Comparison of ENCODE assay signal across 9 cellular contexts in the genomic region with DNA sequence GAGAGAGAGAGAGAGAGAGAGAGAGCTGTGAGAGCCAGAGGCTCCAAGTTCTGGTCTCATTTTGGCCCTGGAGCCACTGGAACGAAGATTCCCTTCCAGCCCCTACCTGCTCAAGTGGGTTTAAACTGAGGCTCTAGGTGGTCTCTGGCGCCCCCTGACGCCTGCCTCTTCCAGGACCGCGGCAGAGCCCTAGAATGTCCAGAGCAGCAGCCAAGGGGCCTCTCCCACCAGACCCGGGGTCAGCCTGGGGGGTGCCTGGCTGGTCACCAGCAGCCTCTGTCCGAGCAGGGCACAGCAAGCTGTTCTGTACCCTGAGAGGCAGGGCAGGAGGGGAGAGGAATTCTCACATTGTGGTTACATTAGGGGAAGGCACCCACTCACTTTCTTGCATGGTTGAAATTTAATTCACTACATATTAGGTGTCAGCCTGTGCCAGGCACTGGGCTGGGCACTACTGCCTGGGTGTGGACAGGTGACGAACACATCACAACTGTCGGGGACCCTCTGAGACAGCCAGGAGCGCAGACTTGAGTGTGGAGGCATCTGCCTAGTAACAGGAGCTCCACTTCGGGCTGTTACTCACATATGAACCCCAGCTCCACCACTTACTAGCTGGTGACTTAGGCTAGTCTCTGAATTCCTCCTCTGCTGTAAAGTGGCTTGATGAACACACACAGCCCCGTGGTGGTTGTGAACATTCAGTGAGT. TPM values are rescaled to one million over a fixed set of nuclear protein-coding genes. Genes with fewer than 3 reads are reported as not detected.
A peak's percentile ranks its signal among the peaks of the same experiment; 100 is the strongest.
DNase-seq lines count a peak whose midpoint lies in the region; ATAC-seq and TF ChIP-seq lines count a peak whose summit lies in the region.
"Had no signal": no experiment of that assay in that cellular context is flagged by ENCODE, and none has a peak within 500 bp of the region (broad histone marks: within the 10 kb centered on the region; RNA-seq: fewer than 3 reads in every experiment).

No MANE protein-coding gene starts in this region.

- peak; percentile 32 to 54 (median 42) for TF ChIP-seq CTCF in right lobe of liver (IDR thresholded peaks at IDR 0.05)

- 74% methylated on average over 2 of the region's 12 CpGs for WGBS in right lobe of liver (ENCODE audit: insufficient coverage, low coverage, low lambda C conversion rate, missing lambda C conversion rate)

- ATAC-seq in right lobe of liver (peak; percentile 47 to 70 (median 62)), GM18873 (IDR thresholded peaks at IDR 0.05; ENCODE audit: low FRiP score, unreplicated experiment) (no peak), HG03457 (IDR thresholded peaks at IDR 0.05; ENCODE audit: unreplicated experiment) (no peak)

- CTCF ChIA-PET in CD8-positive, alpha-beta memory T cell (lab: Charles Lee): no interaction called here

- H3K9me3 ChIP-seq in right lobe of liver: no peaks in the 10 kb centered on the region
- H3K9me3 ChIP-seq in CD8-positive, alpha-beta memory T cell (ENCODE audit: low read length): no peaks in the 10 kb centered on the region
- H3K9me3 ChIP-seq: breast epithelium had no signal

- H3K36me3 ChIP-seq in right lobe of liver: peaks cover 0 to 11% (median 4%) of the 10 kb centered on the region in 4 donors
- no peaks in the 10 kb centered on the region for H3K36me3 ChIP-seq in CD8-positive, alpha-beta memory T cell (ENCODE audit: insufficient read depth, low read length)
- H3K36me3 ChIP-seq: breast epithelium had no signal

- no peak overlapping the region for H3K4me3 Mint-ChIP-seq in CD8-positive, alpha-beta memory T cell

- H3K9me3 Mint-ChIP-seq in CD8-positive, alpha-beta memory T cell: peaks cover 0 to 3% (median 0%) of the 10 kb centered on the region in 5 donors

- peaks cover 0 to 3% (median 0%) of the 10 kb centered on the region in 3 donors for H3K36me3 Mint-ChIP-seq in CD8-positive, alpha-beta memory T cell

- H3K4me1 Mint-ChIP-seq in CD8-positive, alpha-beta memory T cell: no peaks in the 10 kb centered on the region

- H3K4me3 ChIP-seq in right lobe of liver: no peak overlapping the region
- no peak overlapping the region for H3K4me3 ChIP-seq in CD8-positive, alpha-beta memory T cell (ENCODE audit: low read length)
- H3K4me3 ChIP-seq: breast epithelium had no signal

- no peak overlapping the region for H3K27ac ChIP-seq in right lobe of liver
- H3K27ac ChIP-seq in CD8-positive, alpha-beta memory T cell (ENCODE audit: low read depth, low read length): no peak overlapping the region
- H3K27ac ChIP-seq: breast epithelium had no signal

- H3K27me3 Mint-ChIP-seq in CD8-positive, alpha-beta memory T cell: peaks cover 0 to 2% of the 10 kb centered on the region in 2 donors

- TF ChIP-seq RAD21 in Ishikawa (IDR thresholded peaks at IDR 0.05; ENCODE audit: low read depth): peak; percentile 37

- H3K27ac Mint-ChIP-seq in CD8-positive, alpha-beta memory T cell: peak overlapping the region in 2 of 8 donors; percentile 44 to 54

- no peak for TF ChIP-seq EP300 in Ishikawa (IDR thresholded peaks at IDR 0.05; ENCODE audit: borderline replicate concordance)

- H3K4me1 ChIP-seq in right lobe of liver: no peaks in the 10 kb centered on the region
- H3K4me1 ChIP-seq in CD8-positive, alpha-beta memory T cell (ENCODE audit: insufficient read depth, low read length): no peaks in the 10 kb centered on the region
- H3K4me1 ChIP-seq: breast epithelium had no signal

- no peaks in the 10 kb centered on the region for H3K27me3 ChIP-seq in right lobe of liver
- H3K27me3 ChIP-seq in CD8-positive, alpha-beta memory T cell (ENCODE audit: insufficient read depth, low read length, poor library complexity, severe bottlenecking): no peaks in the 10 kb centered on the region
- H3K27me3 ChIP-seq: breast epithelium had no signal

- POLR2A ChIA-PET in CD8-positive, alpha-beta memory T cell (lab: Charles Lee): interaction anchor here (0.6 kb wide), 1 partner anchor 8 kb away, joined by 3 read pairs; no protein-coding TSS in a partner anchor

- TF ChIP-seq POLR2A in right lobe of liver (IDR thresholded peaks at IDR 0.05): no peak

- peak; percentile 13 for DNase-seq in COLO668 (lab: John Stamatoyannopoulos, UW; ENCODE audit: unreplicated experiment)
- DNase-seq in cerebellar cortex (ENCODE audit: low spot score): peak; percentile 29
- peak in 1 of 3 donors; percentile 41 for DNase-seq in right lobe of liver
- DNase-seq in epidermal melanocyte (ENCODE audit: insufficient read length, low spot score): no peak
- no peak for DNase-seq in CD8-positive, alpha-beta memory T cell

- intact Hi-C loops in right lobe of liver (cut with DNase I): loop anchor here in 1 of 2 donors (10.0 kb wide), 1 partner anchor 229 kb away; no protein-coding TSS in a partner anchor

TF ChIP-seq in Ishikawa, 13 proteins besides CTCF, POLR2A, EP300 and RAD21:
- TF ChIP-seq EGR1 (IDR thresholded peaks at IDR 0.05) (no peak), TCF12 (IDR thresholded peaks at IDR 0.05; ENCODE audit: low read depth) (no peak), FOXM1 (IDR thresholded peaks at IDR 0.05; ENCODE audit: borderline replicate concordance, low read depth) (no peak), YY1 (IDR thresholded peaks at IDR 0.05; ENCODE audit: low read depth) (no peak), CREB1 (IDR thresholded peaks at IDR 0.05; ENCODE audit: low read depth) (no peak), NFIC (IDR thresholded peaks at IDR 0.05) (no peak), TEAD4 (IDR thresholded peaks at IDR 0.05) (no peak), CEBPB (IDR thresholded peaks at IDR 0.05) (no peak)
- TF ChIP-seq, protein P1, sequence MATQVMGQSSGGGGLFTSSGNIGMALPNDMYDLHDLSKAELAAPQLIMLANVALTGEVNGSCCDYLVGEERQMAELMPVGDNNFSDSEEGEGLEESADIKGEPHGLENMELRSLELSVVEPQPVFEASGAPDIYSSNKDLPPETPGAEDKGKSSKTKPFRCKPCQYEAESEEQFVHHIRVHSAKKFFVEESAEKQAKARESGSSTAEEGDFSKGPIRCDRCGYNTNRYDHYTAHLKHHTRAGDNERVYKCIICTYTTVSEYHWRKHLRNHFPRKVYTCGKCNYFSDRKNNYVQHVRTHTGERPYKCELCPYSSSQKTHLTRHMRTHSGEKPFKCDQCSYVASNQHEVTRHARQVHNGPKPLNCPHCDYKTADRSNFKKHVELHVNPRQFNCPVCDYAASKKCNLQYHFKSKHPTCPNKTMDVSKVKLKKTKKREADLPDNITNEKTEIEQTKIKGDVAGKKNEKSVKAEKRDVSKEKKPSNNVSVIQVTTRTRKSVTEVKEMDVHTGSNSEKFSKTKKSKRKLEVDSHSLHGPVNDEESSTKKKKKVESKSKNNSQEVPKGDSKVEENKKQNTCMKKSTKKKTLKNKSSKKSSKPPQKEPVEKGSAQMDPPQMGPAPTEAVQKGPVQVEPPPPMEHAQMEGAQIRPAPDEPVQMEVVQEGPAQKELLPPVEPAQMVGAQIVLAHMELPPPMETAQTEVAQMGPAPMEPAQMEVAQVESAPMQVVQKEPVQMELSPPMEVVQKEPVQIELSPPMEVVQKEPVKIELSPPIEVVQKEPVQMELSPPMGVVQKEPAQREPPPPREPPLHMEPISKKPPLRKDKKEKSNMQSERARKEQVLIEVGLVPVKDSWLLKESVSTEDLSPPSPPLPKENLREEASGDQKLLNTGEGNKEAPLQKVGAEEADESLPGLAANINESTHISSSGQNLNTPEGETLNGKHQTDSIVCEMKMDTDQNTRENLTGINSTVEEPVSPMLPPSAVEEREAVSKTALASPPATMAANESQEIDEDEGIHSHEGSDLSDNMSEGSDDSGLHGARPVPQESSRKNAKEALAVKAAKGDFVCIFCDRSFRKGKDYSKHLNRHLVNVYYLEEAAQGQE (IDR thresholded peaks at IDR 0.05; ENCODE audit: low read depth): no peak
- TF ChIP-seq, protein P2, sequence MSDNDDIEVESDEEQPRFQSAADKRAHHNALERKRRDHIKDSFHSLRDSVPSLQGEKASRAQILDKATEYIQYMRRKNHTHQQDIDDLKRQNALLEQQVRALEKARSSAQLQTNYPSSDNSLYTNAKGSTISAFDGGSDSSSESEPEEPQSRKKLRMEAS (IDR thresholded peaks at IDR 0.05): no peak

RNA-seq across cellular contexts. Expression of a gene that starts 44.5 kb away (rescaled TPM):
- total RNA-seq in right lobe of liver: 1,000 to 10,000 TPM; 2,202 to 7,072 (median 5,221) TPM
- not detected for total RNA-seq in CD8-positive, alpha-beta memory T cell
- polyA plus RNA-seq in CD8-positive, alpha-beta memory T cell: not detected

Comparison
In these comparisons a context has a peak if more than half of its experiments do, and no peak if none do; other contexts are left out.
1. DNase-seq: peak in COLO668 (single experiment) and cerebellar cortex (single experiment); none in epidermal melanocyte (single experiment) and CD8-positive, alpha-beta memory T cell (0 of 5).
2. ATAC-seq: peak in right lobe of liver (4 of 4); none in GM18873 (single experiment) and HG03457 (single experiment).
3. RNA of a gene that starts 44.5 kb away (total RNA-seq): 2,202 to 7,072 TPM in right lobe of liver; not detected in CD8-positive, alpha-beta memory T cell; every median in the first group is over 1,000 times any median in the second.